ENCODE assay signal across 7 cellular contexts in the genomic region with DNA sequence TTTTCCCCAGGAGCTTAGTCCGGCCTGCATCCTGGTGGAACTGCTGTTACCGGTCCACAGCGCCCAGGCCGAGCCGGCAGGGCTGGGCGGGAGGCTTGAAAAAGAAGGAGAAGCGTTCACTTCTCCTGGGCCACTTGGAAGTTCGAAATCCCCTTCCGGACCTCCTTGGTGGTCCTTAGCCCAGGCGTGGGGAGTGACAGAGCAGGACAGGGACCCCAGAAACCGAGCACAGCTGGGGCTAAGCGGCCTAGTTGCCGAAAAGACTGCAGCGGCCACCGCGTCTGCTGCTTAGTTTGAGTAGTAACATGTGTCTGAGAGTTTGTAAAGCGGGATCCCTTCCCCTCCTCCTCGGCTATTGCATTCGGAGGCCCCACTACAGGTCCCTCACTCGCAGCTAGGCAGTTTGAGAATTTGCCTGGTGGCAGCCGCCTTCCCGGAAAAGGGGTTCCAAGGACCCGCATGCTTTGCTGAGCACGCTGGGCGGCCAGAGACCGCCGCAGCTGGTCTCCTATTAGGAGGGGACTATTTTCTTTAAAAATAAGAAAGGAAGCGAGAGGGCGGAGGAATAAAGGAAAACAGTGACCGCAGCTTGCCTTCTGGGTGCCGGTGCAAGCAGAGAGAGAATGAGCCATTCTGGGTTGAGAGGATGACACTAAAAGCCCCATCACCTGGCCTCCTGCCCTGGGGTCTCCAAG. TPM values are rescaled to one million over a fixed set of nuclear protein-coding genes. Genes with fewer than 3 reads are reported as not detected.
DNase-seq lines count a peak whose midpoint lies in the region; ATAC-seq and TF ChIP-seq lines count a peak whose summit lies in the region.
"Had no signal": no experiment of that assay in that cellular context is flagged by ENCODE, and none has a peak within 500 bp of the region (broad histone marks: within the 10 kb centered on the region; RNA-seq: fewer than 3 reads in every experiment).

No MANE protein-coding gene starts in this region.

- no peak for TF ChIP-seq CTCF in hepatocyte (IDR thresholded peaks at IDR 0.05; ENCODE audit: poor library complexity)
- TF ChIP-seq CTCF in stomach (IDR thresholded peaks at IDR 0.05) = no peak

- H3K4me3 ChIP-seq in hepatocyte = no peak overlapping the region
- H3K4me3 ChIP-seq in stomach = peak overlapping the region; percentile 44 to 57 (median 51)
- no peak overlapping the region for H3K4me3 ChIP-seq in aorta (ENCODE audit: low read length in 2 of 2)

- H3K4me1 Mint-ChIP-seq in T-helper 1 cell treated with Interleukin-12 subunit alpha and Interleukin-12 subunit beta and Interleukin-4 antibody, amounts not matched to agents 30 μg/mL and 1 μg/mL, for 36 hours (ENCODE audit: low read depth) = peaks cover 46% of the 10 kb centered on the region

- no peak for TF ChIP-seq EP300 in stomach (IDR thresholded peaks at IDR 0.05)

- no peaks in the 10 kb centered on the region for H4K20me1 ChIP-seq in hepatocyte (ENCODE audit: insufficient read depth, poor library complexity, severe bottlenecking)

- peaks cover 92% of the 10 kb centered on the region for H3K27me3 Mint-ChIP-seq in T-helper 1 cell treated with Interleukin-12 subunit alpha and Interleukin-12 subunit beta and Interleukin-4 antibody, amounts not matched to agents 30 μg/mL and 1 μg/mL, for 36 hours (ENCODE audit: low read depth)

- intact Hi-C loops in stomach (cut with DNase I; ENCODE audit: low total_unique reads) (no loop called here), aorta (cut with DNase I) (loop anchor here (2.0 to 10.0 kb wide), 4 partner anchors 102 to 570 kb away; no protein-coding TSS in a partner anchor)

- no peak overlapping the region for H3K27ac Mint-ChIP-seq in T-helper 1 cell treated with Interleukin-12 subunit alpha and Interleukin-12 subunit beta and Interleukin-4 antibody, amounts not matched to agents 30 μg/mL and 1 μg/mL, for 36 hours

- no peak for TF ChIP-seq POLR2A in stomach (IDR thresholded peaks at IDR 0.05)

- no peaks in the 10 kb centered on the region for H3K36me3 ChIP-seq in hepatocyte (replicated peaks; ENCODE audit: insufficient read depth, low read depth)
- H3K36me3 ChIP-seq in stomach = no peaks in the 10 kb centered on the region
- H3K36me3 ChIP-seq in aorta (ENCODE audit: control insufficient read depth in 1 of 2, insufficient read depth in 2 of 2, low read length in 1 of 2) = no peaks in the 10 kb centered on the region
- H3K36me3 ChIP-seq: right atrium auricular region had no signal

- no peaks in the 10 kb centered on the region for H3K79me2 ChIP-seq in hepatocyte

- no peak for ATAC-seq in aorta (ENCODE audit: low FRiP score)

- H3K36me3 Mint-ChIP-seq in T-helper 1 cell treated with Interleukin-12 subunit alpha and Interleukin-12 subunit beta and Interleukin-4 antibody, amounts not matched to agents 30 μg/mL and 1 μg/mL, for 36 hours (ENCODE audit: low read depth) = peaks cover 3% of the 10 kb centered on the region

- H3K9me3 ChIP-seq in hepatocyte (ENCODE audit: low read depth) = no peaks in the 10 kb centered on the region
- H3K9me3 ChIP-seq in stomach = no peaks in the 10 kb centered on the region
- H3K9me3 ChIP-seq in aorta (ENCODE audit: control insufficient read depth, low read length) = no peaks in the 10 kb centered on the region
- H3K9me3 ChIP-seq: right atrium auricular region had no signal

- H3K9me2 ChIP-seq in hepatocyte (replicated peaks; ENCODE audit: insufficient read depth) = no peaks in the 10 kb centered on the region

- peaks cover 4% of the 10 kb centered on the region for H3K4me1 ChIP-seq in hepatocyte (ENCODE audit: insufficient read depth)
- peaks cover 8 to 85% (median 64%) of the 10 kb centered on the region in 4 donors for H3K4me1 ChIP-seq in stomach
- no peaks in the 10 kb centered on the region for H3K4me1 ChIP-seq in aorta (ENCODE audit: control insufficient read depth in 1 of 2, insufficient read depth in 2 of 2, low read length in 2 of 2)

- H3K9me3 Mint-ChIP-seq in T-helper 1 cell treated with Interleukin-12 subunit alpha and Interleukin-12 subunit beta and Interleukin-4 antibody, amounts not matched to agents 30 μg/mL and 1 μg/mL, for 36 hours = no peaks in the 10 kb centered on the region

- peak overlapping the region; percentile 81 for H3K4me3 Mint-ChIP-seq in T-helper 1 cell treated with Interleukin-12 subunit alpha and Interleukin-12 subunit beta and Interleukin-4 antibody, amounts not matched to agents 30 μg/mL and 1 μg/mL, for 36 hours

- H3K27me3 ChIP-seq in hepatocyte (peaks cover 94% of the 10 kb centered on the region), stomach (peaks cover 3 to 100% (median 91%) of the 10 kb centered on the region in 3 donors), aorta (ENCODE audit: control insufficient read depth in 1 of 2, insufficient read depth in 2 of 2, low read length in 1 of 2) (no peaks in the 10 kb centered on the region)

- no peak for DNase-seq in T-helper 1 cell
- DNase-seq in hepatocyte (ENCODE audit: low spot score) = no peak
- DNase-seq in stomach = no peak
- no peak for DNase-seq in COLO829 (ENCODE audit: low spot score)
- no peak for DNase-seq in aorta

- H3K27ac ChIP-seq in hepatocyte (no peak overlapping the region), stomach (peak overlapping the region; percentile 10 to 95 (median 93)), aorta (ENCODE audit: low read depth in 1 of 2, low read length in 2 of 2) (no peak overlapping the region)
- H3K27ac ChIP-seq: right atrium auricular region had no signal

- 27% methylated on average over 31 of the region's 31 CpGs for WGBS in hepatocyte (ENCODE audit: low lambda C conversion rate, missing lambda C conversion rate)
- 23 to 47% (median 27%) methylated on average over 27 to 31 of the region's 31 CpGs for WGBS in stomach, 5 donors
- WGBS in aorta, 2 donors = 78 to 94% methylated on average over 30 to 31 of the region's 31 CpGs

- H3K4me2 ChIP-seq in hepatocyte = peak overlapping the region; percentile 92

- no peak overlapping the region for H2AFZ ChIP-seq in hepatocyte

RNA-seq across cellular contexts. Expression of a gene that starts 1.0 kb away (rescaled TPM):
- 0.27 and 0.36 TPM in 2 replicates for total RNA-seq in hepatocyte
- 3.3 and 4.4 TPM in 2 replicates for polyA plus RNA-seq in hepatocyte
- 10 to 100 TPM in 2 of 5 donors, under 1 TPM in 2, not detected in 1; 0.43 to 50.4 (median 6.2) TPM for total RNA-seq in stomach
- 1 to 10 TPM; 2.2 to 2.7 (median 2.4) TPM for polyA plus RNA-seq in stomach
- total RNA-seq in aorta = 1 to 10 TPM; 1.4 to 5.9 TPM
- polyA plus RNA-seq in aorta = 1 to 10 TPM in 1 of 2 donors, not detected in 1; 3.6 TPM
- total RNA-seq: right atrium auricular region had no signal

RNA-seq across cellular contexts. Expression of a gene that starts 4.5 kb away (rescaled TPM):
- 1.8 and 5.9 TPM in 2 replicates for total RNA-seq in hepatocyte
- 1.8 and 4.0 TPM in 2 replicates for polyA plus RNA-seq in hepatocyte
- total RNA-seq in stomach = 10 to 100 TPM in 4 of 5 donors, 1 to 10 TPM in 1; 6.1 to 77.6 (median 17.0) TPM
- polyA plus RNA-seq in stomach = 1 to 10 TPM; 2.8 to 9.5 (median 3.8) TPM
- total RNA-seq in aorta = 10 to 100 TPM; 20.0 to 62.9 TPM
- 10 to 100 TPM in 1 of 2 donors, 1 to 10 TPM in 1; 2.4 to 30.5 TPM for polyA plus RNA-seq in aorta

RNA-seq across cellular contexts. Expression of a gene that starts 10.2 kb away (rescaled TPM):
- total RNA-seq in hepatocyte (4.1 and 4.8 TPM in 2 replicates), stomach (100 to 1,000 TPM in 1 of 5 donors, 10 to 100 TPM in 3, 1 to 10 TPM in 1; 4.2 to 150 (median 11.9) TPM), aorta (10 to 100 TPM in 1 of 2 donors, 1 to 10 TPM in 1; 5.8 to 16.8 TPM)
- polyA plus RNA-seq in hepatocyte (7.7 and 12.9 TPM in 2 replicates), stomach (10 to 100 TPM in 1 of 3 donors, 1 to 10 TPM in 2; 5.7 to 10.2 (median 7.8) TPM), aorta (1 to 10 TPM; 3.9 to 4.1 TPM)

RNA-seq across cellular contexts. Expression of a gene that starts 16.3 kb away (rescaled TPM):
- total RNA-seq in hepatocyte (4.1 and 6.7 TPM in 2 replicates), stomach (10 to 100 TPM in 1 of 5 donors, 1 to 10 TPM in 4; 1.8 to 16.5 (median 2.3) TPM), aorta (10 to 100 TPM in 1 of 2 donors, 1 to 10 TPM in 1; 9.1 to 14.1 TPM)
- polyA plus RNA-seq in hepatocyte (13.7 and 15.9 TPM in 2 replicates), stomach (1 to 10 TPM; 1.0 to 8.2 (median 2.8) TPM), aorta (10 to 100 TPM; 18.2 to 22.4 TPM)

RNA-seq across cellular contexts. Expression of a gene that starts 16.4 kb away (rescaled TPM):
- 1.4 and 2.2 TPM in 2 replicates for total RNA-seq in hepatocyte
- polyA plus RNA-seq in hepatocyte = 1.8 and 2.0 TPM in 2 replicates
- total RNA-seq in stomach = 1 to 10 TPM in 1 of 5 donors, under 1 TPM in 2, not detected in 2; 0.45 to 5.1 (median 0.58) TPM
- 1 to 10 TPM; 1.7 to 4.6 (median 2.6) TPM for polyA plus RNA-seq in stomach
- total RNA-seq in aorta = 10 to 100 TPM in 1 of 2 donors, 1 to 10 TPM in 1; 6.6 to 17.9 TPM
- polyA plus RNA-seq in aorta = 10 to 100 TPM in 1 of 2 donors, 1 to 10 TPM in 1; 1.4 to 11.5 TPM

Comparison
In these comparisons a context has a peak if more than half of its experiments do, and no peak if none do; other contexts are left out.
1. H3K27ac ChIP-seq: peak in stomach (5 of 5); none in hepatocyte (single experiment) and aorta (0 of 2).
2. H3K4me3 ChIP-seq: peak in stomach (4 of 4); none in hepatocyte (single experiment) and aorta (0 of 2).